Comparison of ENCODE assay signal across 18 cellular contexts in genomic region chr22:42880815-42881214, GRCh38. TPM values are rescaled to one million over a fixed set of nuclear protein-coding genes. Genes with fewer than 3 reads are reported as not detected.
DNase-seq lines count a peak whose midpoint lies in the region; ATAC-seq and TF ChIP-seq lines count a peak whose summit lies in the region.
"Had no signal": no experiment of that assay in that cellular context is flagged by ENCODE, and none has a peak within 500 bp of the region (broad histone marks: within the 10 kb centered on the region; RNA-seq: fewer than 3 reads in every experiment).

No MANE protein-coding gene starts in this region.

- peak overlapping the region in 1 of 9 donors; percentile 5 for H3K27ac Mint-ChIP-seq in naive thymus-derived CD4-positive, alpha-beta T cell
- H3K27ac Mint-ChIP-seq: CD4-positive, alpha-beta memory T cell had no signal

- H3K36me3 Mint-ChIP-seq in naive thymus-derived CD4-positive, alpha-beta T cell, result peaks cover 0 to 37% (median 8%) of the 10 kb centered on the region in 5 donors

- H3K79me2 ChIP-seq in PC-3 (ENCODE audit: low read length), result no peaks in the 10 kb centered on the region

- no peaks in the 10 kb centered on the region for H4K20me1 ChIP-seq in PC-3 (ENCODE audit: low read length)

- H3K36me3 ChIP-seq in PC-3 (ENCODE audit: low read depth, low read length) (no peaks in the 10 kb centered on the region; the same call in 1 of the 2 replicates), skeletal muscle tissue (ENCODE audit: control insufficient read depth in 3 of 3, insufficient read depth in 3 of 3, low read length in 3 of 3) (peaks cover 44 to 60% (median 59%) of the 10 kb centered on the region in 3 donors)
- H3K36me3 ChIP-seq in naive thymus-derived CD4-positive, alpha-beta T cell (ENCODE audit: control insufficient read depth in 2 of 3, insufficient read depth in 3 of 3, low read length in 3 of 3), result peaks cover 0 to 98% (median 15%) of the 10 kb centered on the region in 3 experiments

- H3K4me1 ChIP-seq in PC-3 (ENCODE audit: insufficient read depth, low read length), result no peaks in the 10 kb centered on the region
- H3K4me1 ChIP-seq in foreskin keratinocyte, result no peaks in the 10 kb centered on the region
- H3K4me1 ChIP-seq in skeletal muscle tissue (ENCODE audit: control insufficient read depth in 3 of 3, insufficient read depth in 3 of 3, low read length in 3 of 3), result peaks cover 9 to 56% (median 49%) of the 10 kb centered on the region in 3 donors
- H3K4me1 ChIP-seq in naive thymus-derived CD4-positive, alpha-beta T cell (ENCODE audit: control insufficient read depth in 2 of 2, insufficient read depth in 2 of 2, low read length in 2 of 2), result no peaks in the 10 kb centered on the region
- H3K4me1 ChIP-seq: colonic mucosa had no signal

- no peaks in the 10 kb centered on the region for H3K4me1 Mint-ChIP-seq in naive thymus-derived CD4-positive, alpha-beta T cell
- H3K4me1 Mint-ChIP-seq: CD4-positive, alpha-beta memory T cell had no signal

- TF ChIP-seq CTCF in GM12874 (IDR thresholded peaks at IDR 0.05; ENCODE audit: insufficient read depth, low read depth, low read length), result peak; percentile 15; the same call in 1 of the 2 replicates
- peak; percentile 39 for TF ChIP-seq CTCF in PC-3 (conservative IDR thresholded peaks at IDR 0.05; ENCODE audit: low read depth, low read length)
- TF ChIP-seq CTCF in foreskin keratinocyte (conservative IDR thresholded peaks at IDR 0.05), result peak; percentile 28

- BruUV-seq in PC-3 (replicated peaks; lab: Mats Ljungman, UMichigan), result no TSS peak

- DNase-seq in PC-3 (no peak), foreskin keratinocyte (no peak), OCI-M1 (lab: John Stamatoyannopoulos, UW) (no peak), NCI-H2227 (lab: John Stamatoyannopoulos, UW; ENCODE audit: unreplicated experiment) (no peak)
- DNase-seq in naive thymus-derived CD4-positive, alpha-beta T cell, result no peak
- DNase-seq in central memory CD4-positive, alpha-beta T cell, result no peak
- DNase-seq: activated CD4-positive, alpha-beta T cell treated with anti-CD3 and anti-CD28 coated beads for 4 hours; activated T-cell treated with anti-CD3 and anti-CD28 coated beads, Interleukin-2, amount 50 U/mL, for 1 hour; CD4-positive, alpha-beta memory T cell; colonic mucosa; glutamatergic neuron; kidney glomerular epithelial cell; NCI-H2081 treated with DMSO at 0.1 percent for 48 hours; NCI-H526 treated with DMSO at 0.1 percent for 48 hours; T-helper 1 cell had no signal

- H3F3A ChIP-seq in PC-3 (ENCODE audit: low read length, unreplicated experiment), result no peaks in the 10 kb centered on the region

- H3K27ac ChIP-seq in PC-3 (ENCODE audit: low read length), result no peak overlapping the region
- no peak overlapping the region for H3K27ac ChIP-seq in foreskin keratinocyte
- peak overlapping the region; percentile 82 for H3K27ac ChIP-seq in skeletal muscle tissue (ENCODE audit: low read depth, low read length)
- H3K27ac ChIP-seq in naive thymus-derived CD4-positive, alpha-beta T cell (ENCODE audit: low read depth, low read length), result no peak overlapping the region
- H3K27ac ChIP-seq: colonic mucosa, suprapubic skin had no signal

- no peak overlapping the region for H3K9ac ChIP-seq in PC-3 (ENCODE audit: low read length)
- H3K9ac ChIP-seq in skeletal muscle tissue (ENCODE audit: low read depth in 1 of 3, low read length in 3 of 3), result peak overlapping the region in 2 of 3 donors; percentile 9 to 82

- POLR2A ChIA-PET in PC-3 (lab: Charles Lee; ENCODE audit: unreplicated experiment), result no interaction called here
- POLR2A ChIA-PET in naive thymus-derived CD4-positive, alpha-beta T cell (lab: Charles Lee), result no interaction called here

- intact Hi-C loops in PC-3 (cut with micrococcal nuclease), result no loop called here
- intact Hi-C loops in naive thymus-derived CD4-positive, alpha-beta T cell (cut with micrococcal nuclease), result no loop called here

- ATAC-seq in PC-3, result no peak
- no peak for ATAC-seq in foreskin keratinocyte
- no peak for ATAC-seq in naive thymus-derived CD4-positive, alpha-beta T cell

- H3K4me3 ChIP-seq in PC-3 (ENCODE audit: low read length) (no peak overlapping the region), skeletal muscle tissue (ENCODE audit: low read length in 3 of 3) (peak overlapping the region in 1 of 3 donors; percentile 66)
- H3K4me3 ChIP-seq in naive thymus-derived CD4-positive, alpha-beta T cell (ENCODE audit: low read length), result no peak overlapping the region
- H3K4me3 ChIP-seq: colonic mucosa, suprapubic skin had no signal

- no peaks in the 10 kb centered on the region for H3K9me3 Mint-ChIP-seq in naive thymus-derived CD4-positive, alpha-beta T cell
- H3K9me3 Mint-ChIP-seq: CD4-positive, alpha-beta memory T cell had no signal

- no peaks in the 10 kb centered on the region for H3K27me3 ChIP-seq in PC-3 (ENCODE audit: low read length)
- H3K27me3 ChIP-seq in foreskin keratinocyte, result no peaks in the 10 kb centered on the region
- no peaks in the 10 kb centered on the region for H3K27me3 ChIP-seq in skeletal muscle tissue (ENCODE audit: control insufficient read depth in 3 of 3, insufficient read depth in 3 of 3, low read length in 3 of 3)
- H3K27me3 ChIP-seq in naive thymus-derived CD4-positive, alpha-beta T cell (ENCODE audit: control insufficient read depth in 2 of 2, insufficient read depth in 2 of 2, low read length in 2 of 2), result no peaks in the 10 kb centered on the region
- H3K27me3 ChIP-seq: colonic mucosa, suprapubic skin had no signal

- H3K9me3 ChIP-seq in PC-3 (ENCODE audit: low read length), result no peaks in the 10 kb centered on the region
- H3K9me3 ChIP-seq in skeletal muscle tissue (ENCODE audit: control insufficient read depth in 3 of 3, low read length in 3 of 3), result no peaks in the 10 kb centered on the region
- no peaks in the 10 kb centered on the region for H3K9me3 ChIP-seq in naive thymus-derived CD4-positive, alpha-beta T cell (ENCODE audit: control insufficient read depth in 2 of 3, low read length in 3 of 3)
- H3K9me3 ChIP-seq: colonic mucosa, suprapubic skin had no signal

- no peak overlapping the region for H2AFZ ChIP-seq in PC-3 (ENCODE audit: low read length)

- H3K9me2 ChIP-seq in PC-3 (replicated peaks; ENCODE audit: low read length), result no peaks in the 10 kb centered on the region

- no peak overlapping the region for H3K4me3 Mint-ChIP-seq in naive thymus-derived CD4-positive, alpha-beta T cell
- H3K4me3 Mint-ChIP-seq: CD4-positive, alpha-beta memory T cell had no signal

- H3K4me2 ChIP-seq in PC-3 (ENCODE audit: low read length), result no peak overlapping the region

- no peaks in the 10 kb centered on the region for H3K27me3 Mint-ChIP-seq in naive thymus-derived CD4-positive, alpha-beta T cell
- H3K27me3 Mint-ChIP-seq: CD4-positive, alpha-beta memory T cell had no signal

- CTCF ChIA-PET in PC-3 (lab: Charles Lee), result no interaction called here
- CTCF ChIA-PET in naive thymus-derived CD4-positive, alpha-beta T cell (lab: Charles Lee), result no interaction called here

RNA-seq across cellular contexts. Expression of gene ARFGAP3, which starts 23.7 kb away (rescaled TPM):
- total RNA-seq in PC-3 (2014; rRNA removed) (11.2 and 19.2 TPM in 2 replicates), foreskin keratinocyte (31.8 and 39.9 TPM in 2 replicates), skeletal muscle tissue (32.9 TPM)
- 15.0 and 19.1 TPM in 2 replicates for polyA plus RNA-seq in foreskin keratinocyte
- total RNA-seq in naive thymus-derived CD4-positive, alpha-beta T cell, result 10 to 100 TPM; 22.9 to 38.4 (median 31.0) TPM
- 10 to 100 TPM; 26.1 to 28.5 TPM for polyA plus RNA-seq in naive thymus-derived CD4-positive, alpha-beta T cell
